Comparison of ENCODE assay signal across 15 cellular contexts in the genomic region with DNA sequence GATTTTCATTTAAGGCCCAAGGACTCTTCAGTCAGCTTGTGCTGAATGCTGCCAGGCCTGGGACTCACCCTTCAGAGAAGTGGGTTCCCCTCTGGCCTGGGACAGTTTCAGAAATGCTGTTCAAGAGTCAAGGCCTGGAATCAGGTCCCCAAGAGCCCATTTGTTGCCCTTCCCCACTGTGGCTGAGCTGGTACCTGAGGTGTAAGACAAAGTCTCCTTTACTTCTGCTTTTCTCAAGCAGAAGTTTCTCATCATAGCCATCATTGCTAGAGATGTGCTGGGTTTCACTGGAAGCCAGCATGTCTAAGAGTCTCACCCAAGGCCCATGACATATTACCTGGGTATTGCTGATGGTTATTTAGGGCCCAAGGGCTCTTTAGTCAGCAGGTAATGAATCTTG. TPM values are rescaled to one million over a fixed set of nuclear protein-coding genes. Genes with fewer than 3 reads are reported as not detected.
DNase-seq lines count a peak whose midpoint lies in the region; ATAC-seq and TF ChIP-seq lines count a peak whose summit lies in the region.
"Had no signal": no experiment of that assay in that cellular context is flagged by ENCODE, and none has a peak within 500 bp of the region (broad histone marks: within the 10 kb centered on the region; RNA-seq: fewer than 3 reads in every experiment).

No MANE protein-coding gene starts in this region.

- H3K27me3 Mint-ChIP-seq in memory B cell, result no peaks in the 10 kb centered on the region
- no peaks in the 10 kb centered on the region for H3K27me3 Mint-ChIP-seq in mesothelial cell of epicardium (ENCODE audit: low read depth)

- H3K27ac ChIP-seq in transverse colon, result no peak overlapping the region
- H3K27ac ChIP-seq: C4-2B, uterus had no signal

- no peaks in the 10 kb centered on the region for H3K9me3 ChIP-seq in transverse colon
- H3K9me3 ChIP-seq: uterus had no signal

- TF ChIP-seq POLR2A in transverse colon (IDR thresholded peaks at IDR 0.05), result no peak

- no peak for TF ChIP-seq EP300 in transverse colon (IDR thresholded peaks at IDR 0.05; ENCODE audit: low read depth)

- no peaks in the 10 kb centered on the region for H3K36me3 ChIP-seq in transverse colon
- H3K36me3 ChIP-seq: uterus had no signal

- no peak overlapping the region for H3K4me3 Mint-ChIP-seq in memory B cell
- no peak overlapping the region for H3K4me3 Mint-ChIP-seq in mesothelial cell of epicardium

- H3K9me3 Mint-ChIP-seq in memory B cell (no peaks in the 10 kb centered on the region), mesothelial cell of epicardium (no peaks in the 10 kb centered on the region)

- H3K27ac Mint-ChIP-seq in memory B cell (peak overlapping the region; percentile 83), mesothelial cell of epicardium (no peak overlapping the region)

- H3K4me1 Mint-ChIP-seq in memory B cell, result peaks cover 18% of the 10 kb centered on the region
- H3K4me1 Mint-ChIP-seq in mesothelial cell of epicardium, result no peaks in the 10 kb centered on the region

- H3K4me3 ChIP-seq in transverse colon, result no peak overlapping the region
- H3K4me3 ChIP-seq: K562, uterus had no signal

- ATAC-seq in GM18907 (IDR thresholded peaks at IDR 0.05; ENCODE audit: unreplicated experiment) (peak; percentile 57), GM21619 (IDR thresholded peaks at IDR 0.05; ENCODE audit: unreplicated experiment) (peak; percentile 55), HG03095 (IDR thresholded peaks at IDR 0.05; ENCODE audit: unreplicated experiment) (peak; percentile 49), memory B cell (ENCODE audit: low read depth) (peak; percentile 43)
- ATAC-seq: K562 had no signal

- in situ Hi-C loops in transverse colon (cut with MboI; ENCODE audit: low pct_ligation_motif_present in 1 of 4, low pct_unique_long_range_greater_than_20kb in 1 of 4, low sequenced_read_pairs in 3 of 4), result loop anchor here in 1 of 4 donors (10.0 kb wide), 1 partner anchor 120 kb away; no protein-coding TSS in a partner anchor

- H3K36me3 Mint-ChIP-seq in memory B cell (peaks cover 9% of the 10 kb centered on the region), mesothelial cell of epicardium (peaks cover 8% of the 10 kb centered on the region)

- no peak for TF ChIP-seq CTCF in transverse colon (IDR thresholded peaks at IDR 0.05)
- TF ChIP-seq CTCF in mesothelial cell of epicardium (IDR thresholded peaks at IDR 0.05; ENCODE audit: unreplicated experiment), result no peak

- no peaks in the 10 kb centered on the region for H3K27me3 ChIP-seq in transverse colon
- H3K27me3 ChIP-seq: uterus had no signal

- H3K4me1 ChIP-seq in transverse colon, result no peaks in the 10 kb centered on the region
- H3K4me1 ChIP-seq: uterus had no signal

- intact Hi-C loops in transverse colon (cut with DNase I; ENCODE audit: low total_unique reads), result no loop called here

- DNase-seq in memory B cell (ENCODE audit: low spot score in 2 of 2) (no peak), transverse colon (no peak), NCI-H2171 treated with DMSO at 0.1 percent for 48 hours (lab: John Stamatoyannopoulos, UW) (no peak), mesothelial cell of epicardium (ENCODE audit: low spot score in 2 of 2, unreplicated experiment in 2 of 2) (no peak)
- DNase-seq: activated CD4-positive, alpha-beta T cell treated with anti-CD3 and anti-CD28 coated beads for 1 hour; cerebellar nuclear complex; NCI-H1436 treated with DMSO at 0.1 percent for 48 hours; NCI-H526; stimulated activated naive CD4-positive, alpha-beta T cell treated with Interleukin-2 at 50 U/mL for 16 hours; uterus had no signal

RNA-seq across cellular contexts. Expression of a gene that starts 8.9 kb away (rescaled TPM):
- total RNA-seq in transverse colon (1 to 10 TPM in 3 of 4 donors, under 1 TPM in 1; 0.75 to 6.2 (median 4.5) TPM), mesothelial cell of epicardium (7.5 to 9.9 TPM (median 8.0 TPM) in 3 replicates)

RNA-seq across cellular contexts. Expression of a gene that starts 10.4 kb away (rescaled TPM):
- total RNA-seq in transverse colon (10 to 100 TPM in 3 of 4 donors, 1 to 10 TPM in 1; 3.7 to 47.8 (median 27.7) TPM), mesothelial cell of epicardium (67.9 to 74.3 TPM (median 73.4 TPM) in 3 replicates)
